In genomic region chr19:46859637-46860124, GRCh38 we compare ENCODE assay signal across 1 cellular context.
TF ChIP-seq lines count a peak whose summit lies in the region.

No MANE protein-coding gene starts in this region.

TF ChIP-seq in K562, 482 proteins besides CTCF, POLR2A, EP300 and RAD21 (continued from another document and continues in another):
- TF ChIP-seq ZNF512 (tag; IDR thresholded peaks at IDR 0.05), result no peak
- TF ChIP-seq ZKSCAN3 (CRISPR knock-in tag; IDR thresholded peaks at IDR 0.05), result no peak
- no peak for TF ChIP-seq CEBPB (tag; IDR thresholded peaks at IDR 0.05)
- no peak for TF ChIP-seq NCOR1 (IDR thresholded peaks at IDR 0.05)
- no peak for TF ChIP-seq KDM4B (IDR thresholded peaks at IDR 0.05; ENCODE audit: borderline replicate concordance in 2 of 2, low read depth in 1 of 2)
- no peak for TF ChIP-seq SMARCB1 (IDR thresholded peaks at IDR 0.05; ENCODE audit: insufficient read length, low read depth)
- peak; percentile 58; the same call in 1 of the 2 replicates for TF ChIP-seq ZNF263 (CRISPR knock-in tag; IDR thresholded peaks at IDR 0.05; ENCODE audit: borderline replicate concordance)
- TF ChIP-seq ZNF316 (IDR thresholded peaks at IDR 0.05), result no peak
- no peak for TF ChIP-seq CREM (IDR thresholded peaks at IDR 0.05; ENCODE audit: low read depth)
- peak in 1 of 2 experiments; percentile 37; a peak in 1 of 4 replicates for TF ChIP-seq ARNT (IDR thresholded peaks at IDR 0.05)
- TF ChIP-seq PTTG1 (tag; IDR thresholded peaks at IDR 0.05; ENCODE audit: low read depth), result no peak
- TF ChIP-seq ZFP1 (CRISPR knock-in tag; IDR thresholded peaks at IDR 0.05), result no peak
- TF ChIP-seq ZBTB11 (CRISPR knock-in tag; IDR thresholded peaks at IDR 0.05), result peak in 1 of 3 experiments; percentile 86; a peak in 2 of 6 replicates
- TF ChIP-seq ATF1 (CRISPR knock-in tag; IDR thresholded peaks at IDR 0.05), result no peak
- TF ChIP-seq ATF1 (tag; IDR thresholded peaks at IDR 0.05), result no peak
- TF ChIP-seq ZNF717 (CRISPR knock-in tag; IDR thresholded peaks at IDR 0.05), result no peak
- TF ChIP-seq NFE2 (IDR thresholded peaks at IDR 0.05; ENCODE audit: low read depth), result no peak
- TF ChIP-seq PHF21A (IDR thresholded peaks at IDR 0.05; ENCODE audit: borderline replicate concordance, low read depth), result 0 out of 2 replicates have a peak, but pooled peaks have one; percentile 13
- no peak for TF ChIP-seq PRPF4 (IDR thresholded peaks at IDR 0.05; ENCODE audit: insufficient read depth, low read depth, low read length, poor library complexity, severe bottlenecking)
- TF ChIP-seq TAF1 (IDR thresholded peaks at IDR 0.05; ENCODE audit: control insufficient read depth, extremely low read depth, insufficient read depth, low read length, severe bottlenecking), result no peak
- no peak for TF ChIP-seq KLF6 (CRISPR knock-in tag; IDR thresholded peaks at IDR 0.05; ENCODE audit: borderline replicate concordance)
- no peak for TF ChIP-seq MEIS2 (IDR thresholded peaks at IDR 0.05; ENCODE audit: partially characterized antibody)
- TF ChIP-seq, protein P1, sequence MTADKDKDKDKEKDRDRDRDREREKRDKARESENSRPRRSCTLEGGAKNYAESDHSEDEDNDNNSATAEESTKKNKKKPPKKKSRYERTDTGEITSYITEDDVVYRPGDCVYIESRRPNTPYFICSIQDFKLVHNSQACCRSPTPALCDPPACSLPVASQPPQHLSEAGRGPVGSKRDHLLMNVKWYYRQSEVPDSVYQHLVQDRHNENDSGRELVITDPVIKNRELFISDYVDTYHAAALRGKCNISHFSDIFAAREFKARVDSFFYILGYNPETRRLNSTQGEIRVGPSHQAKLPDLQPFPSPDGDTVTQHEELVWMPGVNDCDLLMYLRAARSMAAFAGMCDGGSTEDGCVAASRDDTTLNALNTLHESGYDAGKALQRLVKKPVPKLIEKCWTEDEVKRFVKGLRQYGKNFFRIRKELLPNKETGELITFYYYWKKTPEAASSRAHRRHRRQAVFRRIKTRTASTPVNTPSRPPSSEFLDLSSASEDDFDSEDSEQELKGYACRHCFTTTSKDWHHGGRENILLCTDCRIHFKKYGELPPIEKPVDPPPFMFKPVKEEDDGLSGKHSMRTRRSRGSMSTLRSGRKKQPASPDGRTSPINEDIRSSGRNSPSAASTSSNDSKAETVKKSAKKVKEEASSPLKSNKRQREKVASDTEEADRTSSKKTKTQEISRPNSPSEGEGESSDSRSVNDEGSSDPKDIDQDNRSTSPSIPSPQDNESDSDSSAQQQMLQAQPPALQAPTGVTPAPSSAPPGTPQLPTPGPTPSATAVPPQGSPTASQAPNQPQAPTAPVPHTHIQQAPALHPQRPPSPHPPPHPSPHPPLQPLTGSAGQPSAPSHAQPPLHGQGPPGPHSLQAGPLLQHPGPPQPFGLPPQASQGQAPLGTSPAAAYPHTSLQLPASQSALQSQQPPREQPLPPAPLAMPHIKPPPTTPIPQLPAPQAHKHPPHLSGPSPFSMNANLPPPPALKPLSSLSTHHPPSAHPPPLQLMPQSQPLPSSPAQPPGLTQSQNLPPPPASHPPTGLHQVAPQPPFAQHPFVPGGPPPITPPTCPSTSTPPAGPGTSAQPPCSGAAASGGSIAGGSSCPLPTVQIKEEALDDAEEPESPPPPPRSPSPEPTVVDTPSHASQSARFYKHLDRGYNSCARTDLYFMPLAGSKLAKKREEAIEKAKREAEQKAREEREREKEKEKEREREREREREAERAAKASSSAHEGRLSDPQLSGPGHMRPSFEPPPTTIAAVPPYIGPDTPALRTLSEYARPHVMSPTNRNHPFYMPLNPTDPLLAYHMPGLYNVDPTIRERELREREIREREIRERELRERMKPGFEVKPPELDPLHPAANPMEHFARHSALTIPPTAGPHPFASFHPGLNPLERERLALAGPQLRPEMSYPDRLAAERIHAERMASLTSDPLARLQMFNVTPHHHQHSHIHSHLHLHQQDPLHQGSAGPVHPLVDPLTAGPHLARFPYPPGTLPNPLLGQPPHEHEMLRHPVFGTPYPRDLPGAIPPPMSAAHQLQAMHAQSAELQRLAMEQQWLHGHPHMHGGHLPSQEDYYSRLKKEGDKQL (CRISPR knock-in tag; IDR thresholded peaks at IDR 0.05; ENCODE audit: borderline replicate concordance), result no peak
- no peak for TF ChIP-seq MLLT1 (IDR thresholded peaks at IDR 0.05)
- no peak for TF ChIP-seq SETDB1 (IDR thresholded peaks at IDR 0.05; ENCODE audit: low read length)
- TF ChIP-seq NR3C1 (CRISPR knock-in tag; IDR thresholded peaks at IDR 0.05), result no peak
- TF ChIP-seq TAL1 (IDR thresholded peaks at IDR 0.05), result 0 out of 2 replicates have a peak, but pooled peaks have one; percentile 12
- peak; percentile 58; the same call in 1 of the 2 replicates for TF ChIP-seq ZBTB40 (IDR thresholded peaks at IDR 0.05)
- no peak for TF ChIP-seq ZBTB40 (CRISPR knock-in tag; IDR thresholded peaks at IDR 0.05)
- no peak for TF ChIP-seq SPI1 (IDR thresholded peaks at IDR 0.05; ENCODE audit: borderline replicate concordance, low read depth, low read length)
- TF ChIP-seq L3MBTL2 (IDR thresholded peaks at IDR 0.05), result no peak; the same call in 1 of the 2 replicates
- TF ChIP-seq RBM25 (IDR thresholded peaks at IDR 0.05; ENCODE audit: low read depth, low read length, severe bottlenecking), result peak; percentile 87
- TF ChIP-seq MIER1 (IDR thresholded peaks at IDR 0.05; ENCODE audit: low read depth), result no peak
- no peak for TF ChIP-seq NR2F6 (CRISPR knock-in tag; IDR thresholded peaks at IDR 0.05)
- no peak for TF ChIP-seq TAF7 (tag; IDR thresholded peaks at IDR 0.05)
- TF ChIP-seq ESRRB (CRISPR knock-in tag; IDR thresholded peaks at IDR 0.05; ENCODE audit: borderline replicate concordance), result no peak
- TF ChIP-seq CHD1 (IDR thresholded peaks at IDR 0.05; ENCODE audit: low read length), result no peak
- no peak for TF ChIP-seq SIRT6 (IDR thresholded peaks at IDR 0.05; ENCODE audit: low read depth, low read length)
- no peak for TF ChIP-seq GABPB2 (CRISPR knock-in tag; conservative IDR thresholded peaks at IDR 0.05)
- no peak for TF ChIP-seq CREB5 (CRISPR knock-in tag; IDR thresholded peaks at IDR 0.05)
- TF ChIP-seq NEUROD1 (IDR thresholded peaks at IDR 0.05; ENCODE audit: borderline replicate concordance, low read depth, low read length, partially characterized antibody), result no peak
- peak; percentile 54 for TF ChIP-seq BRD9 (IDR thresholded peaks at IDR 0.05; ENCODE audit: low read depth, partially characterized antibody)
- no peak for TF ChIP-seq POLR3A (IDR thresholded peaks at IDR 0.05; ENCODE audit: borderline replicate concordance, extremely low read depth, insufficient read depth, insufficient read length)
